Comparison of ENCODE assay signal across 9 cellular contexts in the genomic region with DNA sequence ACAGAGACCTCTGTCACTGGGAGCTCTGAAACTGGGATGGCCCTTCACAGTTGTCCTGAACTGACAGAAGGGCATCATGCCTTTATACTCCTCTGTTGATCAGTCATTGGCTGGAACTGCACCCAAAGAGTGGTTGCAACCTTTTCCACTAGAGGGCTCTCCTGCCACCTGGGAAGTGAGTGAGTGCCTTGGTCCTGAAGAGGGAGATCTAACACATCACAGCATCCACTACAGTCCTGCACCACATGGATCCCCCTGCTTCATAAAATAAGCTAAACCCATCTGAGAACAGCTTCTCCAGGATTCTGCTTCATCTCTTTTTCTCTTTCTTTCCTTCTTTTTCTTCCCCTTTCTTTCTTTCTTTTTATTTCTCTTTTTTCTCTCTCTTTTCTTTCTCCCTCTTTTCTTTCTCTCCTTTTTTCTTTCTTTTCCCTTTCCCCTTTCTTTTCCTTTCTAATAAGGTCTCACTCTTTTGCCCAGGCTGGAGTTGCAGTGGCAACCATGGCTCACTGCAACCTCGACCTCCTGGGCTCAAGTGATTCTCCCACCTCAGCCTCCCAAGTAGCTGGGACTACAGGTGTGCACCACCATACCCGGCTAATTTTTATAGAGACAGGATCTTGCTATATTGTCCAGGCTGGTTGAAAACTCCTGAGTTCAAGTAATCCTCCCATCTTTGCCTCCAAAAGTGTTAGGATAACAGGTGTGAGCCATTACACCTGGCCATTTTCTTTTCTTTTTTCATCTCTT. TPM values are rescaled to one million over a fixed set of nuclear protein-coding genes. Genes with fewer than 3 reads are reported as not detected.
DNase-seq lines count a peak whose midpoint lies in the region; ATAC-seq and TF ChIP-seq lines count a peak whose summit lies in the region.
"Had no signal": no experiment of that assay in that cellular context is flagged by ENCODE, and none has a peak within 500 bp of the region (broad histone marks: within the 10 kb centered on the region; RNA-seq: fewer than 3 reads in every experiment).

No MANE protein-coding gene starts in this region.

- CTCF ChIA-PET in A673 (lab: Charles Lee) = interaction anchor here (0.7 kb wide), 1 partner anchor 104 kb away, joined by 3 read pairs; no protein-coding TSS in a partner anchor

- no TSS peak for BruUV-seq in A673 (replicated peaks; lab: Mats Ljungman, UMichigan)

- no peak overlapping the region for H3K27ac ChIP-seq in A673 (ENCODE audit: low read depth, low read length, poor library complexity, severe bottlenecking)

- DNase-seq in A673 (ENCODE audit: low spot score) = peak; percentile 82
- DNase-seq in NCI-H2196 treated with DMSO at 0.1 percent for 48 hours (lab: John Stamatoyannopoulos, UW; ENCODE audit: unreplicated experiment) = peak; percentile 22
- DNase-seq in activated CD4-positive, CD25-positive, alpha-beta regulatory T cell treated with anti-CD3 and anti-CD28 coated beads, Interleukin-2, amount 50 U/mL, for 16 hours (ENCODE audit: low read depth, low spot score) = peak; percentile 12
- DNase-seq in chondrocyte (ENCODE audit: low spot score) = no peak
- peak; percentile 76 to 82 for DNase-seq in lung microvascular endothelial cell (ENCODE audit: low read depth in 2 of 2)
- peak; percentile 5 to 6 for DNase-seq in stimulated activated CD8-positive, alpha-beta memory T cell treated with anti-CD3 and anti-CD28 coated beads, Interleukin-7, amount 100 ng/mL, for 1 hour (ENCODE audit: low read depth in 2 of 2)

- H3K27ac Mint-ChIP-seq in chondrocyte (ENCODE audit: unreplicated experiment) = no peak overlapping the region

- peaks cover 10% of the 10 kb centered on the region for H3K27me3 Mint-ChIP-seq in chondrocyte (ENCODE audit: low read depth)

- no peak overlapping the region for H3K4me3 Mint-ChIP-seq in chondrocyte (ENCODE audit: unreplicated experiment)

- peaks cover 9% of the 10 kb centered on the region for H3K4me1 Mint-ChIP-seq in chondrocyte (ENCODE audit: low read depth)

- no peaks in the 10 kb centered on the region for H3K36me3 ChIP-seq in A673 (ENCODE audit: insufficient read depth, low read length, poor library complexity, severe bottlenecking)

- intact Hi-C loops in A673 (cut with micrococcal nuclease; ENCODE audit: unreplicated experiment) = loop anchor here (10.0 kb wide), 1 partner anchor 188 kb away; no protein-coding TSS in a partner anchor

- H3K4me3 ChIP-seq in A673 (ENCODE audit: low read depth, low read length, poor library complexity, severe bottlenecking) = no peak overlapping the region

- POLR2A ChIA-PET in A673 (lab: Charles Lee; ENCODE audit: low non-redundant PET) = interaction anchor here (0.6 kb wide), 1 partner anchor 26 kb away, joined by 7 read pairs; no protein-coding TSS in a partner anchor

- H3K9me3 Mint-ChIP-seq in chondrocyte (ENCODE audit: low read depth) = no peaks in the 10 kb centered on the region

- ATAC-seq in GM18499 (IDR thresholded peaks at IDR 0.05; ENCODE audit: insufficient read depth, unreplicated experiment) (peak; percentile 91), HG03039 (IDR thresholded peaks at IDR 0.05; ENCODE audit: unreplicated experiment) (peak; percentile 85)

- H3K4me1 ChIP-seq in A673 (ENCODE audit: insufficient read depth, low read length, poor library complexity, severe bottlenecking) = no peaks in the 10 kb centered on the region

- H3K27me3 ChIP-seq in A673 (replicated peaks; ENCODE audit: insufficient read depth, low read depth, low read length, poor library complexity) = no peaks in the 10 kb centered on the region

- H3K36me3 Mint-ChIP-seq in chondrocyte (ENCODE audit: low read depth) = no peaks in the 10 kb centered on the region

- H3K9me3 ChIP-seq in A673 (ENCODE audit: low read depth, low read length, poor library complexity, severe bottlenecking) = no peaks in the 10 kb centered on the region

- TF ChIP-seq CTCF in A673 (conservative IDR thresholded peaks at IDR 0.05; ENCODE audit: low read depth, low read length) = peak; percentile 90
- peak; percentile 80 for TF ChIP-seq CTCF in chondrocyte (IDR thresholded peaks at IDR 0.05)

RNA-seq across cellular contexts. Expression of a gene that starts 42.8 kb away (rescaled TPM):
- total RNA-seq in A673 (2021) (127 and 130 TPM in 2 replicates), chondrocyte (80.7 to 97.9 TPM (median 85.0 TPM) in 3 replicates), lung microvascular endothelial cell (74.8 and 84.7 TPM in 2 replicates)

RNA-seq across cellular contexts. Expression of a gene that starts 52.4 kb away (rescaled TPM):
- total RNA-seq in A673 (2021) = not detected in 2 replicates
- total RNA-seq in chondrocyte = not detected in 3 replicates
- not detected in 2 replicates for total RNA-seq in lung microvascular endothelial cell
- total RNA-seq: temporal lobe had no signal
